Comparison of ENCODE assay signal across 8 cellular contexts in the genomic region with DNA sequence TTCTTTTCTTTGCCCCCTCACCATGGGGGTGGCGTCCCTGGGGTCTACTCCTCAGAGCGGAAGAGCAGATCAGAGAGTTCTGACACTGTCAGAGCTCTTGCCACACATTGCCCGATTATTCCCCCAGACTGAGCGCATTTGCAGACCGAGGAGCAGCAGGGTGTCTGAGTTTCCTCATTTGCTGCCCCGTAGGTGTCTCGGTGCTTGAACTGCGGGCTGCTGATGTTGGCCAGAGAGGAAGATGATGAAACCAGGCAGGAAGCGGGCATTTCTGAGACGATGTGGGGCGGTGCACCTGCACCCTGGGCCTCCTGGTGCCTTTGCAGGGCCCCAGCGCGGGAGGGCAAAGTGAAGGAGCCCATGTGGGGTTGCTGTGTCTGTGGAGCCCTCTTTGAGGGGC. TPM values are rescaled to one million over a fixed set of nuclear protein-coding genes. Genes with fewer than 3 reads are reported as not detected.
DNase-seq lines count a peak whose midpoint lies in the region; ATAC-seq, FAIRE-seq and TF ChIP-seq lines count a peak whose summit lies in the region.

No MANE protein-coding gene starts in this region.

- intact Hi-C loops in GM12878 (cut with micrococcal nuclease; ENCODE audit: unreplicated experiment) (loop anchor here (5.0 kb wide), 1 partner anchor 54 kb away; a partner anchor contains a TSS), PC-9 (cut with micrococcal nuclease; ENCODE audit: unreplicated experiment) (no loop called here)

- H3F3A ChIP-seq in smooth muscle cell (ENCODE audit: low read depth) (no peaks in the 10 kb centered on the region), PC-9 (ENCODE audit: insufficient read depth, low read depth) (no peaks in the 10 kb centered on the region)

- peak overlapping the region; percentile 81 for H3K4me3 Mint-ChIP-seq in T-helper 2 cell treated with Interferon-gamma antibody and Interleukin-4, amounts not matched to agents 5 μg/mL and 100 μg/mL, for 36 hours
- no peak overlapping the region for H3K4me3 Mint-ChIP-seq in progenitor cell of endocrine pancreas (ENCODE audit: low read depth)

- H3K4me3 ChIP-seq in GM12878: 0 out of 2 replicates have a peak overlapping the region, but pooled peaks have one; percentile 15
- no peak overlapping the region for H3K4me3 ChIP-seq in smooth muscle cell
- no peak overlapping the region for H3K4me3 ChIP-seq in PC-9

- whole genome bisulfite sequencing in GM12878 (ENCODE audit: insufficient coverage, insufficient replicate concordance, low lambda C conversion rate, missing lambda C conversion rate): 1% methylated on average over 13 of the region's 13 CpGs
- 91% methylated on average over 13 of the region's 13 CpGs for WGBS in smooth muscle cell (ENCODE audit: low lambda C conversion rate)

- POLR2A ChIA-PET in GM12878 (lab: Charles Lee) (no interaction called here), PC-9 (lab: Charles Lee; ENCODE audit: unreplicated experiment) (no interaction called here)

- TF ChIP-seq POLR2A in GM12892 (IDR thresholded peaks at IDR 0.05; ENCODE audit: low read depth, low read length) (no peak), GM12878 (IDR thresholded peaks at IDR 0.05; ENCODE audit: low read depth, low read length) (peak; percentile 77)

- peaks cover 65% of the 10 kb centered on the region for H3K4me1 Mint-ChIP-seq in T-helper 2 cell treated with Interferon-gamma antibody and Interleukin-4, amounts not matched to agents 5 μg/mL and 100 μg/mL, for 36 hours (ENCODE audit: low read depth)
- H3K4me1 Mint-ChIP-seq in progenitor cell of endocrine pancreas (ENCODE audit: low read depth): no peaks in the 10 kb centered on the region

- peak; percentile 55 for ATAC-seq in HG02973 (IDR thresholded peaks at IDR 0.05; ENCODE audit: unreplicated experiment)
- peak; percentile 82 for ATAC-seq in GM12878

- H3K79me2 ChIP-seq in GM12878 (ENCODE audit: control insufficient read depth, insufficient read depth, low read length) (no peaks in the 10 kb centered on the region), smooth muscle cell (ENCODE audit: low read depth) (no peaks in the 10 kb centered on the region), PC-9 (ENCODE audit: low read depth) (no peaks in the 10 kb centered on the region)

- H3K27ac Mint-ChIP-seq in T-helper 2 cell treated with Interferon-gamma antibody and Interleukin-4, amounts not matched to agents 5 μg/mL and 100 μg/mL, for 36 hours: peak overlapping the region; percentile 94
- no peak overlapping the region for H3K27ac Mint-ChIP-seq in progenitor cell of endocrine pancreas

- BruUV-seq in GM12878 (replicated peaks; lab: Mats Ljungman, UMichigan) (no TSS peak), PC-9 (replicated peaks; lab: Mats Ljungman, UMichigan) (no TSS peak)

- peak; percentile 57 for DNase-seq in GM12892 (ENCODE audit: insufficient read length)
- peak; percentile 77 for DNase-seq in T-helper 2 cell treated with Interferon-gamma antibody and Interleukin-4, amounts not matched to agents 5 μg/mL and 100 μg/mL, for 36 hours (ENCODE audit: low spot score)
- peak; percentile 24 for DNase-seq in GM12878 (ENCODE audit: low read depth, low spot score)
- peak; percentile 25 to 40 for DNase-seq in stimulated activated CD4-positive, alpha-beta T cell treated with anti-CD3 and anti-CD28 coated beads, Interleukin-1b, Interleukin-23, amount 100 ng/mL, for 1 hour (ENCODE audit: low read depth in 2 of 2)
- DNase-seq in progenitor cell of endocrine pancreas (ENCODE audit: low spot score, unreplicated experiment): no peak
- no peak for DNase-seq in smooth muscle cell (lab: John Stamatoyannopoulos, UW; ENCODE audit: unreplicated experiment)
- no peak for DNase-seq in PC-9

- no peaks in the 10 kb centered on the region for H3K27me3 Mint-ChIP-seq in T-helper 2 cell treated with Interferon-gamma antibody and Interleukin-4, amounts not matched to agents 5 μg/mL and 100 μg/mL, for 36 hours (ENCODE audit: low read depth)
- H3K27me3 Mint-ChIP-seq in progenitor cell of endocrine pancreas: peaks cover 4% of the 10 kb centered on the region

- H3K9ac ChIP-seq in GM12878 (ENCODE audit: control insufficient read depth, insufficient read depth, low read length): peak overlapping the region; percentile 46; the same call in 1 of the 2 replicates
- H3K9ac ChIP-seq in smooth muscle cell (ENCODE audit: low read depth): no peak overlapping the region

- H3K9me3 Mint-ChIP-seq in T-helper 2 cell treated with Interferon-gamma antibody and Interleukin-4, amounts not matched to agents 5 μg/mL and 100 μg/mL, for 36 hours: no peaks in the 10 kb centered on the region
- H3K9me3 Mint-ChIP-seq in progenitor cell of endocrine pancreas (ENCODE audit: low read depth): no peaks in the 10 kb centered on the region

- H2AFZ ChIP-seq in GM12878 (ENCODE audit: control insufficient read depth, low read depth, low read length): peak overlapping the region; percentile 81
- no peak overlapping the region for H2AFZ ChIP-seq in smooth muscle cell (ENCODE audit: low read depth)
- no peak overlapping the region for H2AFZ ChIP-seq in PC-9

- peak overlapping the region; percentile 45 for H3K27ac ChIP-seq in GM12878 (ENCODE audit: control insufficient read depth, insufficient read depth)
- H3K27ac ChIP-seq in smooth muscle cell (ENCODE audit: low read depth): no peak overlapping the region
- no peak overlapping the region for H3K27ac ChIP-seq in PC-9

- peaks cover 11% of the 10 kb centered on the region for H3K4me1 ChIP-seq in GM12878 (ENCODE audit: control insufficient read depth, insufficient read depth, low read length)
- H3K4me1 ChIP-seq in smooth muscle cell (ENCODE audit: low read depth): peaks cover 28% of the 10 kb centered on the region
- H3K4me1 ChIP-seq in PC-9 (replicated peaks; ENCODE audit: insufficient read depth): no peaks in the 10 kb centered on the region

- H4K20me1 ChIP-seq in GM12878 (ENCODE audit: control insufficient read depth, insufficient read depth) (no peaks in the 10 kb centered on the region), smooth muscle cell (ENCODE audit: low read depth) (no peaks in the 10 kb centered on the region), PC-9 (ENCODE audit: insufficient read depth) (no peaks in the 10 kb centered on the region)

- FAIRE-seq in GM12892 (lab: Jason Lieb, UNC) (peak; percentile 92), GM12878 (lab: Jason Lieb, UNC) (no peak)

- SMC1A ChIA-PET in GM12878 (lab: Charles Lee; ENCODE audit: uncharacterized antibody, unreplicated experiment): no interaction called here

- peaks cover 19% of the 10 kb centered on the region for H3K36me3 Mint-ChIP-seq in T-helper 2 cell treated with Interferon-gamma antibody and Interleukin-4, amounts not matched to agents 5 μg/mL and 100 μg/mL, for 36 hours (ENCODE audit: low read depth)
- H3K36me3 Mint-ChIP-seq in progenitor cell of endocrine pancreas (ENCODE audit: insufficient read depth): no peaks in the 10 kb centered on the region

- H3K27me3 ChIP-seq in GM12878 (replicated peaks in 1 of 2; ENCODE audit: control insufficient read depth in 2 of 2, insufficient read depth in 2 of 2, low read length in 1 of 2) (no peaks in the 10 kb centered on the region), smooth muscle cell (ENCODE audit: low read depth) (no peaks in the 10 kb centered on the region), PC-9 (ENCODE audit: insufficient read depth, low read depth) (no peaks in the 10 kb centered on the region)

- TF ChIP-seq CTCF in GM12878 (IDR thresholded peaks at IDR 0.05 in 2 of 3, conservative IDR thresholded peaks at IDR 0.05 in 1 of 3; ENCODE audit: control insufficient read depth in 2 of 3, extremely low read depth in 1 of 3, insufficient read depth in 1 of 3, low read depth in 3 of 3, low read length in 3 of 3) (no peak), progenitor cell of endocrine pancreas (IDR thresholded peaks at IDR 0.05; ENCODE audit: unreplicated experiment) (no peak), smooth muscle cell (IDR thresholded peaks at IDR 0.05; ENCODE audit: borderline replicate concordance, insufficient read depth, poor library complexity, severe bottlenecking) (no peak), PC-9 (conservative IDR thresholded peaks at IDR 0.05) (no peak)

- RAD21 ChIA-PET in GM12878 (lab: Charles Lee; ENCODE audit: unreplicated experiment): no interaction called here

- CTCF ChIA-PET in GM12878 (lab: Yijun Ruan, JAX) (no interaction called here), PC-9 (lab: Charles Lee) (no interaction called here)

- H3K9me2 ChIP-seq in PC-9 (ENCODE audit: insufficient read depth): no peaks in the 10 kb centered on the region

- no peak for TF ChIP-seq EP300 in GM12878 (IDR thresholded peaks at IDR 0.05; ENCODE audit: borderline replicate concordance in 1 of 2, control insufficient read depth in 1 of 2, low read depth in 2 of 2, low read length in 2 of 2)

- H3K36me3 ChIP-seq in GM12878 (ENCODE audit: control insufficient read depth in 2 of 2, insufficient read depth in 2 of 2, low read length in 1 of 2) (peaks cover 0 to 1% of the 10 kb centered on the region in 2 experiments; a peak in 2 of 4 replicates), smooth muscle cell (ENCODE audit: low read depth) (no peaks in the 10 kb centered on the region), PC-9 (ENCODE audit: low read depth) (no peaks in the 10 kb centered on the region)

- H3K9me3 ChIP-seq in GM12878 (replicated peaks; ENCODE audit: control insufficient read depth, insufficient read depth, low read length): no peaks in the 10 kb centered on the region; the same call in 2 of the 3 replicates
- H3K9me3 ChIP-seq in smooth muscle cell (replicated peaks; ENCODE audit: low read depth): no peaks in the 10 kb centered on the region
- no peaks in the 10 kb centered on the region for H3K9me3 ChIP-seq in PC-9 (ENCODE audit: insufficient read depth, low read depth)

- no peak for TF ChIP-seq RAD21 in GM12878 (IDR thresholded peaks at IDR 0.05; ENCODE audit: insufficient read depth, low read depth, low read length)

- peak overlapping the region; percentile 36 for H3K4me2 ChIP-seq in GM12878 (ENCODE audit: control insufficient read depth, insufficient read depth)
- H3K4me2 ChIP-seq in smooth muscle cell: no peak overlapping the region
- H3K4me2 ChIP-seq in PC-9: no peak overlapping the region

- in situ Hi-C loops in GM12878 (cut with MboI): no loop called here

RNA-seq across cellular contexts. Expression of a gene that starts 55.2 kb away (rescaled TPM):
- 5.7 TPM for polyA plus RNA-seq in GM12892 (2012; ENCODE audit: missing spikeins)
- 68.9 and 84.0 TPM in 2 replicates for total RNA-seq in GM12878 (2013; cell fraction: nucleolus; rRNA removed)
- total RNA-seq in GM12878 (2014; rRNA removed) (6.6 and 10.4 TPM in 2 replicates), GM12878 (2014; rRNA removed; fragmentation: Illumina TruSeq; extraction: Trizol) (9.2 and 9.8 TPM in 2 replicates), GM12878 (2021) (7.7 and 9.0 TPM in 2 replicates), progenitor cell of endocrine pancreas (2.6 and 4.9 TPM in 2 replicates), smooth muscle cell (1.0 and 2.3 TPM in 2 replicates), PC-9 (2021) (4.0 and 6.6 TPM in 2 replicates)
- 7.1 TPM for polyA plus RNA-seq in GM12878 (2011; ENCODE audit: low read depth)
- polyA plus RNA-seq in GM12878 (2011; rRNA removed) (7.5 and 9.3 TPM in 2 replicates), GM12878 (2014; fragmentation: Illumina TruSeq; extraction: Trizol) (13.5 and 16.6 TPM in 2 replicates), GM12878 (2014; fragmentation: Nextera tagmentation; extraction: Ambion mirVana) (1 to 10 TPM; 2.9 to 3.2 TPM), GM12878 (2014; rRNA removed) (6.8 and 7.4 TPM in 2 replicates), GM12878 (2016; fragmentation: Nextera tagmentation; extraction: Ambion mirVana) (1 to 10 TPM; 8.3 to 9.2 TPM), smooth muscle cell (2.4 and 2.7 TPM in 2 replicates)
- 5.9 and 6.5 TPM in 2 replicates for polyA plus RNA-seq in GM12878 (2011; cell fraction: cytosol; rRNA removed)
- 13.2 and 15.0 TPM in 2 replicates for polyA plus RNA-seq in GM12878 (2011; cell fraction: nucleus; rRNA removed)
- 5.2 and 5.9 TPM in 2 replicates for polyA plus RNA-seq in GM12878 (2012)
- polyA minus RNA-seq in GM12878 (2011; rRNA and poly(A)+ RNA removed): 12.7 and 14.7 TPM in 2 replicates
- polyA minus RNA-seq in GM12878 (2011; cell fraction: cytosol; rRNA and poly(A)+ RNA removed): 2.7 and 4.0 TPM in 2 replicates
- 9.7 and 11.2 TPM in 2 replicates for polyA minus RNA-seq in GM12878 (2011; cell fraction: nucleus; rRNA and poly(A)+ RNA removed)

RNA-seq across cellular contexts. Expression of a gene that starts 55.5 kb away (rescaled TPM):
- polyA plus RNA-seq in GM12892 (2012; ENCODE audit: missing spikeins): 2.7 TPM
- total RNA-seq in GM12878 (2013; cell fraction: nucleolus; rRNA removed): 2.8 and 3.9 TPM in 2 replicates
- 7.5 TPM in 2 replicates for total RNA-seq in GM12878 (2014; rRNA removed)
- total RNA-seq in GM12878 (2014; rRNA removed; fragmentation: Illumina TruSeq; extraction: Trizol): 7.7 and 8.0 TPM in 2 replicates
- total RNA-seq in GM12878 (2021): 7.6 and 8.1 TPM in 2 replicates
- polyA plus RNA-seq in GM12878 (2011; ENCODE audit: low read depth): 3.0 TPM
- polyA plus RNA-seq in GM12878 (2011; rRNA removed): 5.5 and 6.8 TPM in 2 replicates
- polyA plus RNA-seq in GM12878 (2011; cell fraction: cytosol; rRNA removed): 4.1 and 4.7 TPM in 2 replicates
- polyA plus RNA-seq in GM12878 (2011; cell fraction: nucleus; rRNA removed): 3.5 and 4.5 TPM in 2 replicates
- 3.0 and 4.4 TPM in 2 replicates for polyA plus RNA-seq in GM12878 (2012)
- polyA plus RNA-seq in GM12878 (2014; fragmentation: Illumina TruSeq; extraction: Trizol): 8.8 and 8.9 TPM in 2 replicates
- 1 to 10 TPM; 2.4 to 2.9 TPM for polyA plus RNA-seq in GM12878 (2014; fragmentation: Nextera tagmentation; extraction: Ambion mirVana)
- polyA plus RNA-seq in GM12878 (2014; rRNA removed): 5.8 and 6.6 TPM in 2 replicates
- 1 to 10 TPM; 4.1 to 5.3 TPM for polyA plus RNA-seq in GM12878 (2016; fragmentation: Nextera tagmentation; extraction: Ambion mirVana)
- 10.6 and 12.1 TPM in 2 replicates for polyA minus RNA-seq in GM12878 (2011; rRNA and poly(A)+ RNA removed)
- polyA minus RNA-seq in GM12878 (2011; cell fraction: cytosol; rRNA and poly(A)+ RNA removed): 3.9 and 5.3 TPM in 2 replicates
- polyA minus RNA-seq in GM12878 (2011; cell fraction: nucleus; rRNA and poly(A)+ RNA removed): 1.7 and 3.3 TPM in 2 replicates
- 0.12 and 0.24 TPM in 2 replicates for total RNA-seq in progenitor cell of endocrine pancreas
- 0.04 TPM in 2 replicates for total RNA-seq in smooth muscle cell
- polyA plus RNA-seq in smooth muscle cell: not detected in 2 replicates
- 0.70 and 0.83 TPM in 2 replicates for total RNA-seq in PC-9 (2021)

Comparison
In these comparisons a context has a peak if more than half of its experiments do, and no peak if none do; other contexts are left out.
1. DNase-seq: peak in GM12892 (single experiment), T-helper 2 cell treated with Interferon-gamma antibody and Interleukin-4, amounts not matched to agents 5 μg/mL and 100 μg/mL, for 36 hours (single experiment), GM12878 (single experiment) and stimulated activated CD4-positive, alpha-beta T cell treated with anti-CD3 and anti-CD28 coated beads, Interleukin-1b, Interleukin-23, amount 100 ng/mL, for 1 hour (2 of 2); none in progenitor cell of endocrine pancreas (single experiment), smooth muscle cell (single experiment) and PC-9 (0 of 2).